Comparison of ENCODE assay signal across 9 cellular contexts in genomic region chr19:28878862-28879566, GRCh38.
DNase-seq lines count a peak whose midpoint lies in the region; ATAC-seq, FAIRE-seq and TF ChIP-seq lines count a peak whose summit lies in the region.
"Had no signal": no experiment of that assay in that cellular context is flagged by ENCODE, and none has a peak within 500 bp of the region (broad histone marks: within the 10 kb centered on the region; RNA-seq: fewer than 3 reads in every experiment).

No MANE protein-coding gene starts in this region.

- H3K4me1 Mint-ChIP-seq in activated T-helper 2 cell treated with anti-CD3 and anti-CD28 coated beads, Interferon-gamma antibody, Interleukin-2, Interleukin-4, amounts not matched to agents 10 μg/mL and 5 μg/mL and 100 μg/mL, durations not matched to agents 14 hours and 24 hours and 36 hours (ENCODE audit: low read depth): no peaks in the 10 kb centered on the region

- H3K27me3 Mint-ChIP-seq in activated T-helper 2 cell treated with anti-CD3 and anti-CD28 coated beads, Interferon-gamma antibody, Interleukin-2, Interleukin-4, amounts not matched to agents 10 μg/mL and 5 μg/mL and 100 μg/mL, durations not matched to agents 14 hours and 24 hours and 36 hours (ENCODE audit: low read depth): peaks cover 2% of the 10 kb centered on the region
- H3K27me3 Mint-ChIP-seq: activated naive CD8-positive, alpha-beta T cell had no signal

- no peaks in the 10 kb centered on the region for H3K4me1 ChIP-seq in pancreas

- H3K36me3 Mint-ChIP-seq in activated T-helper 2 cell treated with anti-CD3 and anti-CD28 coated beads, Interferon-gamma antibody, Interleukin-2, Interleukin-4, amounts not matched to agents 10 μg/mL and 5 μg/mL and 100 μg/mL, durations not matched to agents 14 hours and 24 hours and 36 hours (ENCODE audit: low read depth): no peaks in the 10 kb centered on the region
- H3K36me3 Mint-ChIP-seq: activated naive CD8-positive, alpha-beta T cell had no signal

- no peak overlapping the region for H3K27ac ChIP-seq in pancreas

- peak; percentile 36 to 74 (median 54) for TF ChIP-seq CTCF in pancreas (IDR thresholded peaks at IDR 0.05)

- H3K4me3 ChIP-seq in pancreas: no peak overlapping the region

- ATAC-seq in pancreas (peak; percentile 43 to 89 (median 76)), HG03460 (IDR thresholded peaks at IDR 0.05; ENCODE audit: unreplicated experiment) (no peak)

- no peak overlapping the region for H3K4me3 Mint-ChIP-seq in activated T-helper 2 cell treated with anti-CD3 and anti-CD28 coated beads, Interferon-gamma antibody, Interleukin-2, Interleukin-4, amounts not matched to agents 10 μg/mL and 5 μg/mL and 100 μg/mL, durations not matched to agents 14 hours and 24 hours and 36 hours (ENCODE audit: low read depth)
- H3K4me3 Mint-ChIP-seq: activated naive CD8-positive, alpha-beta T cell had no signal

- H3K9me3 ChIP-seq in pancreas: no peaks in the 10 kb centered on the region

- FAIRE-seq in RCC 7860 (lab: Jason Lieb, UNC): no peak
- FAIRE-seq in pancreas (lab: Jason Lieb, UNC): no peak
- FAIRE-seq in urothelium cell line (lab: Jason Lieb, UNC): no peak

- no peaks in the 10 kb centered on the region for H3K27me3 ChIP-seq in pancreas

- H3K9me3 Mint-ChIP-seq in activated T-helper 2 cell treated with anti-CD3 and anti-CD28 coated beads, Interferon-gamma antibody, Interleukin-2, Interleukin-4, amounts not matched to agents 10 μg/mL and 5 μg/mL and 100 μg/mL, durations not matched to agents 14 hours and 24 hours and 36 hours: no peaks in the 10 kb centered on the region

- intact Hi-C loops in activated T-helper 2 cell treated with anti-CD3 and anti-CD28 coated beads, Interferon-gamma antibody, Interleukin-2, Interleukin-4, amounts not matched to agents 10 μg/mL and 5 μg/mL and 100 μg/mL, durations not matched to agents 14 hours and 24 hours and 36 hours (cut with micrococcal nuclease): loop anchor here (1.0 kb wide), 1 partner anchor 142 kb away; no protein-coding TSS in a partner anchor
- intact Hi-C loops in pancreas (cut with DNase I): loop anchor here in 2 of 3 donors (2.0 to 10.0 kb wide), 3 partner anchors 142 to 414 kb away; no protein-coding TSS in a partner anchor

- DNase-seq in DMS79 (lab: John Stamatoyannopoulos, UW) (peak; percentile 14), KG1 (lab: John Stamatoyannopoulos, UW) (peak; percentile 3), RCC 7860 (ENCODE audit: low spot score) (peak; percentile 63), foreskin melanocyte (peak; percentile 55), pancreas (peak in 5 of 6 donors; percentile 40 to 85 (median 67)), urothelium cell line (ENCODE audit: low spot score) (peak; percentile 81)
- DNase-seq in activated T-helper 2 cell treated with anti-CD3 and anti-CD28 coated beads, Interferon-gamma antibody, Interleukin-2, Interleukin-4, amounts not matched to agents 10 μg/mL and 5 μg/mL and 100 μg/mL, durations not matched to agents 14 hours and 24 hours and 36 hours (ENCODE audit: low spot score): peak; percentile 19

- WGBS in pancreas, 2 donors: 27 to 28% methylated on average over 11 of the region's 11 CpGs

- no peak overlapping the region for H3K27ac Mint-ChIP-seq in activated T-helper 2 cell treated with anti-CD3 and anti-CD28 coated beads, Interferon-gamma antibody, Interleukin-2, Interleukin-4, amounts not matched to agents 10 μg/mL and 5 μg/mL and 100 μg/mL, durations not matched to agents 14 hours and 24 hours and 36 hours
- H3K27ac Mint-ChIP-seq: activated naive CD8-positive, alpha-beta T cell had no signal

- H3K36me3 ChIP-seq in pancreas: no peaks in the 10 kb centered on the region

Comparison
In these comparisons a context has a peak if more than half of its experiments do, and no peak if none do; other contexts are left out.
1. DNase-seq: peak in every context shown above with its lines; median percentile 81 in urothelium cell line; 67 in pancreas; 63 in RCC 7860; 55 in foreskin melanocyte; 19 in activated T-helper 2 cell treated with anti-CD3 and anti-CD28 coated beads, Interferon-gamma antibody, Interleukin-2, Interleukin-4, amounts not matched to agents 10 μg/mL and 5 μg/mL and 100 μg/mL, durations not matched to agents 14 hours and 24 hours and 36 hours; 14 in DMS79; 3 in KG1.